36 cellular contexts compared by ENCODE assay signal in the genomic region with DNA sequence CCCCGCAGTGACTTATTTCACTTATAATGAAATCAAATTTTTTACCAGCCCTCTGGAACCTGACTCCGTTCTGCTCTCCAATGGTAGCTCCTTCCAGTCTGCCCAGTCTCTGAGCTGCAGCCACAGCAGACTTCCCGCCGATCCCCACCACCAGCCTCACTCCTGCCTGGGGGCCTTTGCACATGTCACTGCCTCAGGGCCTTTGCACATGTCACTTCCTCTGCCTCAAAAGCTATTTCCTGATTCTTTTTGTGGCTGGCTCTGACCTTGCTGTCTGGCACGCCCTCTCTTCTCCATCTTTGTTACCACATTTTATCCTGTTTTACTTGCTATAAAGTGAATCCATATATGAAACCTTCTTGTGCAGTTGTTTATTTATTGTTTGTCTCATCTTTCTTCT.
"Had no signal": no experiment of that assay in that cellular context is flagged by ENCODE, and none has a peak within 500 bp of the region (broad histone marks: within the 10 kb centered on the region; RNA-seq: fewer than 3 reads in every experiment).

No MANE protein-coding gene starts in this region.

- H3K4me3 Mint-ChIP-seq: activated naive CD4-positive, alpha-beta T cell treated with anti-CD3 and anti-CD28 coated beads for 36 hours; activated naive CD8-positive, alpha-beta T cell; activated naive CD8-positive, alpha-beta T cell treated with anti-CD3 and anti-CD28 coated beads for 36 hours; activated naive CD8-positive, alpha-beta T cell treated with anti-CD3 and anti-CD28 coated beads, Interleukin-2, amount 10 ng/mL, durations not matched to agents 7 days and 5 days; activated naive CD8-positive, alpha-beta T cell treated with anti-CD3 and anti-CD28 coated beads, Interleukin-2, amount 50 U/mL, for 24 hours; activated T-cell treated with anti-CD3 and anti-CD28 coated beads, Interleukin-2, amount 50 U/mL, for 24 hours; activated T-cell treated with anti-CD3 and anti-CD28 coated beads, Interleukin-2, amount 50 U/mL, for 4 hours; activated T-cell treated with anti-CD3 and anti-CD28 coated beads, Interleukin-2, amount 50 U/mL, for 72 hours; activated T-helper 1 cell treated with anti-CD3 and anti-CD28 coated beads, Interleukin-12 subunit alpha, Interleukin-12 subunit beta, Interleukin-2, Interleukin-4 antibody, amounts not matched to agents 30 ng/mL and 10 ng/mL and 1 ng/mL, durations not matched to agents 14 hours and 24 hours and 36 hours; activated T-helper 17 cell treated with anti-CD3 and anti-CD28 coated beads, Interleukin-2, amount 50 U/mL, for 72 hours; brain; central memory CD8-positive, alpha-beta T cell had no signal

- H3K27ac ChIP-seq: adrenal gland, ascending aorta, body of pancreas, brain microvascular endothelial cell, breast epithelium, cardiac muscle cell had no signal

- H3K27me3 Mint-ChIP-seq: activated naive CD8-positive, alpha-beta T cell treated with anti-CD3 and anti-CD28 coated beads, Interleukin-2, amount 10 ng/mL, durations not matched to agents 7 days and 5 days; activated naive CD8-positive, alpha-beta T cell treated with anti-CD3 and anti-CD28 coated beads, Interleukin-2, amount 50 U/mL, for 24 hours; brain; central memory CD8-positive, alpha-beta T cell had no signal

- DNase-seq: activated effector memory CD4-positive, alpha-beta T cell treated with anti-CD3 and anti-CD28 coated beads, Interleukin-2, amount 50 U/mL, for 16 hours; activated effector memory CD4-positive, alpha-beta T cell treated with Interleukin-2 at 50 U/mL for 16 hours; activated gamma-delta T cell; activated gamma-delta T cell treated with Interleukin-2 at 50 U/mL for 16 hours; activated naive CD4-positive, alpha-beta T cell; activated naive CD4-positive, alpha-beta T cell treated with anti-CD3 and anti-CD28 coated beads for 36 hours; activated naive CD4-positive, alpha-beta T cell treated with anti-CD3 and anti-CD28 coated beads, Interleukin-2, amount 50 U/mL, for 16 hours; activated naive CD4-positive, alpha-beta T cell treated with Interleukin-2 at 50 U/mL for 16 hours; activated naive CD8-positive, alpha-beta T cell treated with anti-CD3 and anti-CD28 coated beads for 36 hours; activated naive CD8-positive, alpha-beta T cell treated with anti-CD3 and anti-CD28 coated beads, Interleukin-2, amount 10 ng/mL, durations not matched to agents 7 days and 5 days; activated naive CD8-positive, alpha-beta T cell treated with anti-CD3 and anti-CD28 coated beads, Interleukin-2, amount 50 U/mL, for 24 hours; activated T-cell treated with anti-CD3 and anti-CD28 coated beads, Interleukin-2, amount 50 U/mL, for 1 hour; activated T-cell treated with anti-CD3 and anti-CD28 coated beads, Interleukin-2, amount 50 U/mL, for 24 hours; activated T-cell treated with anti-CD3 and anti-CD28 coated beads, Interleukin-2, amount 50 U/mL, for 4 hours; activated T-cell treated with anti-CD3 and anti-CD28 coated beads, Interleukin-2, amount 50 U/mL, for 48 hours; activated T-cell treated with anti-CD3 and anti-CD28 coated beads, Interleukin-2, amount 50 U/mL, for 72 hours; adrenal gland; amniotic stem cell; amygdala; anterior cingulate cortex; aorta; body of pancreas; brain microvascular endothelial cell; caudate nucleus; central memory CD4-positive, alpha-beta T cell; cerebellar nuclear complex had no signal

- H3K27me3 ChIP-seq: adrenal gland, ascending aorta, body of pancreas, brain microvascular endothelial cell, breast epithelium, cardiac muscle cell had no signal

- H3K4me3 ChIP-seq: adrenal gland, ascending aorta, body of pancreas, breast epithelium, cardiac muscle cell had no signal

- H3K9me3 Mint-ChIP-seq: activated naive CD8-positive, alpha-beta T cell treated with anti-CD3 and anti-CD28 coated beads, Interleukin-2, amount 10 ng/mL, durations not matched to agents 7 days and 5 days; activated T-helper 2 cell treated with anti-CD3 and anti-CD28 coated beads, Interferon-gamma antibody, Interleukin-2, Interleukin-4, amounts not matched to agents 10 μg/mL and 5 μg/mL and 100 μg/mL, durations not matched to agents 14 hours and 24 hours and 36 hours had no signal

- ATAC-seq: activated naive CD4-positive, alpha-beta T cell treated with anti-CD3 and anti-CD28 coated beads, Interleukin-2, amount 50 U/mL, for 72 hours; activated naive CD8-positive, alpha-beta T cell treated with anti-CD3 and anti-CD28 coated beads, Interleukin-2, amount 50 U/mL, for 24 hours; activated T-cell treated with anti-CD3 and anti-CD28 coated beads, Interleukin-2, amount 50 U/mL, for 4 hours; activated T-cell treated with anti-CD3 and anti-CD28 coated beads, Interleukin-2, amount 50 U/mL, for 72 hours; activated T-helper 17 cell treated with anti-CD3 and anti-CD28 coated beads, Interleukin-2, amount 50 U/mL, for 72 hours; body of pancreas had no signal

- H3K36me3 Mint-ChIP-seq: activated naive CD8-positive, alpha-beta T cell; activated naive CD8-positive, alpha-beta T cell treated with anti-CD3 and anti-CD28 coated beads for 36 hours; activated naive CD8-positive, alpha-beta T cell treated with anti-CD3 and anti-CD28 coated beads, Interleukin-2, amount 10 ng/mL, durations not matched to agents 7 days and 5 days had no signal

- H3K27ac Mint-ChIP-seq: activated naive CD4-positive, alpha-beta T cell treated with anti-CD3 and anti-CD28 coated beads for 36 hours; activated naive CD4-positive, alpha-beta T cell treated with anti-CD3 and anti-CD28 coated beads, Interleukin-2, amount 50 U/mL, for 72 hours; activated naive CD8-positive, alpha-beta T cell; activated naive CD8-positive, alpha-beta T cell treated with anti-CD3 and anti-CD28 coated beads for 36 hours; activated naive CD8-positive, alpha-beta T cell treated with anti-CD3 and anti-CD28 coated beads, Interleukin-2, amount 10 ng/mL, durations not matched to agents 7 days and 5 days; activated naive CD8-positive, alpha-beta T cell treated with anti-CD3 and anti-CD28 coated beads, Interleukin-2, amount 50 U/mL, for 24 hours; activated T-cell treated with anti-CD3 and anti-CD28 coated beads, Interleukin-2, amount 50 U/mL, for 24 hours; activated T-cell treated with anti-CD3 and anti-CD28 coated beads, Interleukin-2, amount 50 U/mL, for 72 hours; activated T-helper 1 cell treated with anti-CD3 and anti-CD28 coated beads, Interleukin-12 subunit alpha, Interleukin-12 subunit beta, Interleukin-2, Interleukin-4 antibody, amounts not matched to agents 30 ng/mL and 10 ng/mL and 1 ng/mL, durations not matched to agents 14 hours and 24 hours and 36 hours; activated T-helper 17 cell treated with anti-CD3 and anti-CD28 coated beads, Interleukin-2, amount 50 U/mL, for 72 hours; activated T-helper 2 cell treated with anti-CD3 and anti-CD28 coated beads, Interferon-gamma antibody, Interleukin-2, Interleukin-4, amounts not matched to agents 10 μg/mL and 5 μg/mL and 100 μg/mL, durations not matched to agents 14 hours and 24 hours and 36 hours; brain had no signal

- H3K4me1 ChIP-seq: adrenal gland, ascending aorta, body of pancreas, breast epithelium had no signal

- H3K4me1 Mint-ChIP-seq: activated naive CD8-positive, alpha-beta T cell treated with anti-CD3 and anti-CD28 coated beads for 36 hours; activated naive CD8-positive, alpha-beta T cell treated with anti-CD3 and anti-CD28 coated beads, Interleukin-2, amount 10 ng/mL, durations not matched to agents 7 days and 5 days; activated naive CD8-positive, alpha-beta T cell treated with anti-CD3 and anti-CD28 coated beads, Interleukin-2, amount 50 U/mL, for 24 hours; activated T-helper 17 cell treated with anti-CD3 and anti-CD28 coated beads, Interleukin-2, amount 50 U/mL, for 72 hours; central memory CD8-positive, alpha-beta T cell had no signal

- H3K9me3 ChIP-seq: adrenal gland, ascending aorta, breast epithelium had no signal

- H3K36me3 ChIP-seq: adrenal gland, ascending aorta, brain microvascular endothelial cell, breast epithelium, cardiac muscle cell had no signal
